10 cellular contexts compared by ENCODE assay signal in genomic region chr6:135212935-135213334, GRCh38. TPM values are rescaled to one million over a fixed set of nuclear protein-coding genes. Genes with fewer than 3 reads are reported as not detected.
DNase-seq lines count a peak whose midpoint lies in the region; ATAC-seq, FAIRE-seq and TF ChIP-seq lines count a peak whose summit lies in the region.
"Had no signal": no experiment of that assay in that cellular context is flagged by ENCODE, and none has a peak within 500 bp of the region (broad histone marks: within the 10 kb centered on the region; RNA-seq: fewer than 3 reads in every experiment).

No MANE protein-coding gene starts in this region.

- no peak overlapping the region for H3K4me3 ChIP-seq in bronchial epithelial cell (ENCODE audit: low read depth, low read length)
- H3K4me3 ChIP-seq: neural progenitor cell had no signal

- DNase-seq in EH (ENCODE audit: low read depth) (peak; percentile 91), NCI-H226 (peak; percentile 71), bronchial epithelial cell (ENCODE audit: low read depth) (peak; percentile 9), omental fat pad (ENCODE audit: low spot score) (no peak), left ventricle myocardium superior (no peak)
- DNase-seq: effector CD4-positive, alpha-beta T cell; GF-D8 had no signal

- ATAC-seq in omental fat pad (ENCODE audit: low FRiP score) (peak; percentile 14), left ventricle myocardium superior (no peak), GM19467 (IDR thresholded peaks at IDR 0.05; ENCODE audit: unreplicated experiment) (no peak), HG03439 (IDR thresholded peaks at IDR 0.05; ENCODE audit: unreplicated experiment) (no peak)

- H3K36me3 ChIP-seq in bronchial epithelial cell (ENCODE audit: control insufficient read depth, insufficient read depth, low read length) = no peaks in the 10 kb centered on the region
- H3K36me3 ChIP-seq: neural progenitor cell had no signal

- no peak for FAIRE-seq in bronchial epithelial cell (lab: Jason Lieb, UNC)

- TF ChIP-seq CTCF in bronchial epithelial cell (IDR thresholded peaks at IDR 0.05; ENCODE audit: insufficient read depth, low read length, severe bottlenecking) = no peak
- no peak for TF ChIP-seq CTCF in omental fat pad (IDR thresholded peaks at IDR 0.05)

- H3K27me3 ChIP-seq in bronchial epithelial cell (ENCODE audit: control insufficient read depth, insufficient read depth, low read length) = no peaks in the 10 kb centered on the region
- H3K27me3 ChIP-seq: neural progenitor cell had no signal

- intact Hi-C loops in left ventricle myocardium superior (cut with micrococcal nuclease) = no loop called here

RNA-seq across cellular contexts. Expression of gene MYB, which starts 31.8 kb away (rescaled TPM):
- total RNA-seq in bronchial epithelial cell (under 0.01 and 0.26 TPM in 2 replicates), omental fat pad (under 1 TPM in 3 of 4 donors, not detected in 1; 0.50 to 0.96 (median 0.56) TPM), left ventricle myocardium superior (0.15 TPM)

Comparison
In these comparisons a context has a peak if more than half of its experiments do, and no peak if none do; other contexts are left out.
1. DNase-seq: peak in EH (single experiment), NCI-H226 (single experiment) and bronchial epithelial cell (single experiment); none in omental fat pad (single experiment) and left ventricle myocardium superior (single experiment).